ENCODE assay signal across 30 cellular contexts in genomic region chr5:103188436-103188835, GRCh38.
DNase-seq lines count a peak whose midpoint lies in the region; ATAC-seq, FAIRE-seq and TF ChIP-seq lines count a peak whose summit lies in the region.
"Had no signal": no experiment of that assay in that cellular context is flagged by ENCODE, and none has a peak within 500 bp of the region (broad histone marks: within the 10 kb centered on the region; RNA-seq: fewer than 3 reads in every experiment).

No MANE protein-coding gene starts in this region.

- peaks cover 5 to 24% of the 10 kb centered on the region in 2 donors for H3K36me3 ChIP-seq in kidney (ENCODE audit: control insufficient read depth in 1 of 2, insufficient read depth in 2 of 2, low read length in 2 of 2)

- no peaks in the 10 kb centered on the region for H3K4me1 ChIP-seq in kidney (ENCODE audit: control insufficient read depth in 1 of 2, insufficient read depth in 1 of 2, low read depth in 1 of 2, low read length in 2 of 2)
- H3K4me1 ChIP-seq: BLaER1, Peyer's patch had no signal

- H3K4me3 Mint-ChIP-seq in activated CD4-positive, alpha-beta T cell treated with anti-CD3 and anti-CD28 coated beads, Interleukin-2, amount 10 ng/mL, durations not matched to agents 7 days and 5 days = peak overlapping the region; percentile 43
- H3K4me3 Mint-ChIP-seq in CD4-positive, alpha-beta T cell = no peak overlapping the region
- H3K4me3 Mint-ChIP-seq: CD4-positive, CD25-positive, alpha-beta regulatory T cell; IgD-negative memory B cell had no signal

- no peaks in the 10 kb centered on the region for H3K27me3 ChIP-seq in CD4-positive, alpha-beta T cell (ENCODE audit: control insufficient read depth, insufficient read depth, low read length)
- H3K27me3 ChIP-seq: BLaER1, Peyer's patch had no signal

- TF ChIP-seq CTCF in CD4-positive, alpha-beta T cell (IDR thresholded peaks at IDR 0.05) = no peak
- TF ChIP-seq CTCF in kidney (IDR thresholded peaks at IDR 0.05; ENCODE audit: borderline replicate concordance, extremely low read depth, insufficient read depth) = no peak

- H3K27ac ChIP-seq in CD4-positive, alpha-beta T cell (ENCODE audit: low read depth, low read length) = no peak overlapping the region
- H3K27ac ChIP-seq in kidney (ENCODE audit: low read depth in 2 of 2, low read length in 2 of 2) = no peak overlapping the region
- H3K27ac ChIP-seq: BLaER1, HL-60, Peyer's patch had no signal

- CTCF ChIA-PET in activated CD4-positive, alpha-beta T cell treated with anti-CD3 and anti-CD28 coated beads, Interleukin-2, amount 10 ng/mL, durations not matched to agents 7 days and 5 days (lab: Charles Lee) = interaction anchor here (1.0 to 1.2 kb wide), 2 partner anchors 38 to 408 kb away, joined by 3 read pairs; no protein-coding TSS in a partner anchor
- CTCF ChIA-PET in CD4-positive, alpha-beta T cell (lab: Charles Lee) = no interaction called here

- ATAC-seq in CD4-positive, alpha-beta T cell (ENCODE audit: poor library complexity) = no peak
- no peak for ATAC-seq in GM19351 (IDR thresholded peaks at IDR 0.05; ENCODE audit: unreplicated experiment)
- ATAC-seq in GM18867 (IDR thresholded peaks at IDR 0.05; ENCODE audit: unreplicated experiment) = no peak
- ATAC-seq: GM12878 had no signal

- no peak overlapping the region for H3K9ac ChIP-seq in kidney (ENCODE audit: low read length in 2 of 2)
- H3K9ac ChIP-seq: BLaER1 had no signal

- peaks cover 29% of the 10 kb centered on the region for H3K36me3 Mint-ChIP-seq in activated CD4-positive, alpha-beta T cell treated with anti-CD3 and anti-CD28 coated beads, Interleukin-2, amount 10 ng/mL, durations not matched to agents 7 days and 5 days (ENCODE audit: low read depth)
- peaks cover 66% of the 10 kb centered on the region for H3K36me3 Mint-ChIP-seq in CD4-positive, alpha-beta T cell (ENCODE audit: low read depth)

- FAIRE-seq in G401.6 (lab: Jason Lieb, UNC) = peak; percentile 59
- FAIRE-seq in kidney (lab: Jason Lieb, UNC) = peak; percentile 19
- FAIRE-seq: A204.1, GM12878, H1 had no signal

- no peaks in the 10 kb centered on the region for H3K9me3 ChIP-seq in CD4-positive, alpha-beta T cell (ENCODE audit: control insufficient read depth, low read length)
- no peaks in the 10 kb centered on the region for H3K9me3 ChIP-seq in kidney (ENCODE audit: control insufficient read depth in 1 of 2, low read length in 2 of 2)
- H3K9me3 ChIP-seq: BLaER1, Peyer's patch had no signal

- H3K9me3 Mint-ChIP-seq in activated CD4-positive, alpha-beta T cell treated with anti-CD3 and anti-CD28 coated beads, Interleukin-2, amount 10 ng/mL, durations not matched to agents 7 days and 5 days = no peaks in the 10 kb centered on the region
- H3K9me3 Mint-ChIP-seq in CD4-positive, alpha-beta T cell = no peaks in the 10 kb centered on the region
- H3K9me3 Mint-ChIP-seq: IgD-negative memory B cell had no signal

- no peak for DNase-seq in activated CD4-positive, alpha-beta T cell treated with anti-CD3 and anti-CD28 coated beads, Interleukin-2, amount 10 ng/mL, durations not matched to agents 7 days and 5 days
- DNase-seq in activated CD4-positive, alpha-beta T cell treated with anti-CD3 and anti-CD28 coated beads, Interleukin-2, amount 50 U/mL, for 48 hours = no peak
- no peak for DNase-seq in CD4-positive, alpha-beta T cell
- no peak for DNase-seq in kidney
- DNase-seq: COR-L47, DMS53, GDM1, HCEC 1CT, Karpas-422, NCI-H1092, NCI-H1436, NCI-H187, NCI-H2081 treated with DMSO at 0.1 percent for 48 hours, NCI-H2171, NCI-H226, NCI-H510A, NCI-H69, OCI-M1, Peyer's patch, SHP77 treated with DMSO at 0.1 percent for 48 hours had no signal

- POLR2A ChIA-PET in activated CD4-positive, alpha-beta T cell treated with anti-CD3 and anti-CD28 coated beads, Interleukin-2, amount 10 ng/mL, durations not matched to agents 7 days and 5 days (lab: Charles Lee) = no interaction called here
- POLR2A ChIA-PET in CD4-positive, alpha-beta T cell (lab: Charles Lee) = interaction anchor here (1.1 kb wide), 1 partner anchor 71 kb away, joined by 3 read pairs; no protein-coding TSS in a partner anchor

- no peaks in the 10 kb centered on the region for H3K27me3 Mint-ChIP-seq in activated CD4-positive, alpha-beta T cell treated with anti-CD3 and anti-CD28 coated beads, Interleukin-2, amount 10 ng/mL, durations not matched to agents 7 days and 5 days
- no peaks in the 10 kb centered on the region for H3K27me3 Mint-ChIP-seq in CD4-positive, alpha-beta T cell
- H3K27me3 Mint-ChIP-seq: CD4-positive, CD25-positive, alpha-beta regulatory T cell; IgD-negative memory B cell had no signal

- peaks cover 16% of the 10 kb centered on the region for H3K4me1 Mint-ChIP-seq in activated CD4-positive, alpha-beta T cell treated with anti-CD3 and anti-CD28 coated beads, Interleukin-2, amount 10 ng/mL, durations not matched to agents 7 days and 5 days
- H3K4me1 Mint-ChIP-seq in CD4-positive, alpha-beta T cell (ENCODE audit: low read depth) = peaks cover 8% of the 10 kb centered on the region

- intact Hi-C loops in CD4-positive, alpha-beta T cell (cut with DNase I, micrococcal nuclease) = no loop called here
- intact Hi-C loops in kidney (cut with DNase I) = no loop called here

- H3K27ac Mint-ChIP-seq in activated CD4-positive, alpha-beta T cell treated with anti-CD3 and anti-CD28 coated beads, Interleukin-2, amount 10 ng/mL, durations not matched to agents 7 days and 5 days = peak overlapping the region; percentile 78
- peak overlapping the region; percentile 40 for H3K27ac Mint-ChIP-seq in CD4-positive, alpha-beta T cell
- H3K27ac Mint-ChIP-seq: IgD-negative memory B cell had no signal

- H3K4me3 ChIP-seq in kidney (ENCODE audit: low read length in 2 of 2) = no peak overlapping the region
- H3K4me3 ChIP-seq: BLaER1, GM12878, Peyer's patch had no signal
